Comparison of ENCODE assay signal across 10 cellular contexts in the genomic region with DNA sequence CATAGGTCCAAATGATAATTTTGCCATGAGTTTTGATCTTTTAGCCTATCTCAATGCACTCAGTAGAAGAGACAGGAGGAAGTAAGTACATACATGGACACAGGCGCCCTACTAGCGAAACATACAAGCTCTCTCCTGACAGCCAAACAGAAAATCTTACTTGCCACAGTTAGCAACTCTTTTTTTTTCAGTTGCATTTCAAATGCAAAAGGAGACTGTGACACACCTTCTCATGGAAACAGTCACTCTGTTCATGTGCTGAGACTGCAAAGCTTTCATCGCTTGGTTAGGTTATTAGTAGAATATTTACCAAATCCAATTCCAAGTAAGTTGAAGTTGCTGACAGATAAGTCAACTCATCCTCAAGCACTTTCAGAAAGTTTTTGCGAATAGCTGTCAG.
A peak's percentile ranks its signal among the peaks of the same experiment; 100 is the strongest.
DNase-seq lines count a peak whose midpoint lies in the region; ATAC-seq, FAIRE-seq and TF ChIP-seq lines count a peak whose summit lies in the region.
"Had no signal": no experiment of that assay in that cellular context is flagged by ENCODE, and none has a peak within 500 bp of the region (broad histone marks: within the 10 kb centered on the region; RNA-seq: fewer than 3 reads in every experiment).

No MANE protein-coding gene starts in this region.

- H3K4me3 Mint-ChIP-seq in osteocyte (ENCODE audit: unreplicated experiment) (no peak overlapping the region), Caco-2 (ENCODE audit: unreplicated experiment) (no peak overlapping the region)

- DNase-seq in osteocyte (ENCODE audit: extremely low spot score, unreplicated experiment) (no peak), sigmoid colon (no peak), DMS53 (lab: John Stamatoyannopoulos, UW) (no peak), Caco-2 (no peak)
- DNase-seq: GDM1, NCI-H2227 treated with DMSO at 0.1 percent for 48 hours had no signal

- FAIRE-seq in islet of Langerhans (lab: Jason Lieb, UNC): peak; percentile 58

- no peak for TF ChIP-seq CTCF in osteocyte (IDR thresholded peaks at IDR 0.05)
- no peak for TF ChIP-seq CTCF in sigmoid colon (IDR thresholded peaks at IDR 0.05)
- TF ChIP-seq CTCF in Caco-2 (IDR thresholded peaks at IDR 0.05; ENCODE audit: insufficient read depth in 1 of 2, low read depth in 1 of 2, low read length in 1 of 2, severe bottlenecking in 1 of 2, unreplicated experiment in 1 of 2): no peak

- H3K27ac Mint-ChIP-seq in osteocyte (ENCODE audit: unreplicated experiment) (no peak overlapping the region), Caco-2 (ENCODE audit: unreplicated experiment) (no peak overlapping the region)

- H3K9me3 ChIP-seq in sigmoid colon: no peaks in the 10 kb centered on the region
- no peaks in the 10 kb centered on the region for H3K9me3 ChIP-seq in Caco-2

- no peak for TF ChIP-seq EP300 in sigmoid colon (IDR thresholded peaks at IDR 0.05)

- peak; percentile 31 for ATAC-seq in GM18870 (IDR thresholded peaks at IDR 0.05; ENCODE audit: unreplicated experiment)
- ATAC-seq in GM21576 (IDR thresholded peaks at IDR 0.05; ENCODE audit: unreplicated experiment): peak; percentile 31
- ATAC-seq in HG03432 (IDR thresholded peaks at IDR 0.05; ENCODE audit: unreplicated experiment): peak; percentile 30

- POLR2A ChIA-PET in Caco-2 (lab: Charles Lee): no interaction called here

- H3K36me3 Mint-ChIP-seq in osteocyte (ENCODE audit: unreplicated experiment): peaks cover 13% of the 10 kb centered on the region
- H3K36me3 Mint-ChIP-seq in Caco-2 (ENCODE audit: insufficient read depth, unreplicated experiment): no peaks in the 10 kb centered on the region

- no TSS peak for BruUV-seq in Caco-2 (replicated peaks; lab: Mats Ljungman, UMichigan)

- no peaks in the 10 kb centered on the region for H3K36me3 ChIP-seq in sigmoid colon
- H3K36me3 ChIP-seq in Caco-2 (ENCODE audit: control insufficient read depth, insufficient read depth, low read length): no peaks in the 10 kb centered on the region

- no peak for TF ChIP-seq POLR2A in sigmoid colon (IDR thresholded peaks at IDR 0.05)

- CTCF ChIA-PET in Caco-2 (lab: Charles Lee): no interaction called here

- WGBS in sigmoid colon, 2 donors: 80 to 94% methylated on average over 4 of the region's 4 CpGs

- intact Hi-C loops in sigmoid colon (cut with DNase I): no loop called here
- intact Hi-C loops in Caco-2 (cut with micrococcal nuclease; ENCODE audit: unreplicated experiment): no loop called here

- H3K9me3 Mint-ChIP-seq in osteocyte (ENCODE audit: unreplicated experiment): no peaks in the 10 kb centered on the region
- no peaks in the 10 kb centered on the region for H3K9me3 Mint-ChIP-seq in Caco-2 (ENCODE audit: unreplicated experiment)

- no peaks in the 10 kb centered on the region for H3K27me3 Mint-ChIP-seq in osteocyte (ENCODE audit: unreplicated experiment)
- no peaks in the 10 kb centered on the region for H3K27me3 Mint-ChIP-seq in Caco-2 (ENCODE audit: insufficient read depth, unreplicated experiment)

- H3K27ac ChIP-seq in sigmoid colon: no peak overlapping the region

- H3K4me3 ChIP-seq in sigmoid colon (no peak overlapping the region), Caco-2 (ENCODE audit: low read depth, low read length) (no peak overlapping the region)

- H3K27me3 ChIP-seq in sigmoid colon (no peaks in the 10 kb centered on the region), Caco-2 (replicated peaks; ENCODE audit: control insufficient read depth, insufficient read depth, low read length) (no peaks in the 10 kb centered on the region)

- peaks cover 0 to 15% (median 6%) of the 10 kb centered on the region in 4 donors for H3K4me1 ChIP-seq in sigmoid colon
- no peaks in the 10 kb centered on the region for H3K4me1 ChIP-seq in Caco-2

- H3K4me1 Mint-ChIP-seq in osteocyte (ENCODE audit: unreplicated experiment) (peaks cover 15% of the 10 kb centered on the region), Caco-2 (ENCODE audit: low read depth, unreplicated experiment) (no peaks in the 10 kb centered on the region)
